Comparison of ENCODE assay signal across 34 cellular contexts in genomic region chr1:241139047-241139446, GRCh38.
"Had no signal": no experiment of that assay in that cellular context is flagged by ENCODE, and none has a peak within 500 bp of the region (broad histone marks: within the 10 kb centered on the region; RNA-seq: fewer than 3 reads in every experiment).

No MANE protein-coding gene starts in this region.

- H3K27ac ChIP-seq: ascending aorta, breast epithelium, cardiac muscle cell, coronary artery, esophagus squamous epithelium, foreskin keratinocyte, gastrocnemius medialis had no signal

- H3K27me3 Mint-ChIP-seq: activated CD4-positive, alpha-beta memory T cell treated with anti-CD3 and anti-CD28 coated beads, Interleukin-2, amount 10 ng/mL, durations not matched to agents 7 days and 5 days; activated CD4-positive, alpha-beta T cell treated with anti-CD3 and anti-CD28 coated beads for 36 hours; activated CD4-positive, alpha-beta T cell treated with anti-CD3 and anti-CD28 coated beads, Interleukin-2, amount 10 ng/mL, durations not matched to agents 24 days and 14 days; activated naive CD4-positive, alpha-beta T cell treated with anti-CD3 and anti-CD28 coated beads, Interleukin-2, amount 10 ng/mL, durations not matched to agents 7 days and 5 days; activated naive CD8-positive, alpha-beta T cell treated with anti-CD3 and anti-CD28 coated beads, Interleukin-2, amount 10 ng/mL, durations not matched to agents 7 days and 5 days; activated T-cell treated with anti-CD3 and anti-CD28 coated beads, Interleukin-2, amount 50 U/mL, for 24 hours; brain; dendritic cell treated with granulocyte-macrophage colony-stimulating factor and Interleukin-4, amounts not matched to agents 40 ng/mL and 50 ng/mL, for 4 days; T-helper 17 cell had no signal

- H3K4me3 Mint-ChIP-seq: activated CD4-positive, alpha-beta memory T cell treated with anti-CD3 and anti-CD28 coated beads, Interleukin-2, amount 10 ng/mL, durations not matched to agents 7 days and 5 days; activated CD4-positive, alpha-beta T cell treated with anti-CD3 and anti-CD28 coated beads for 36 hours; activated CD4-positive, alpha-beta T cell treated with anti-CD3 and anti-CD28 coated beads, Interleukin-2, amount 10 ng/mL, durations not matched to agents 24 days and 14 days; activated naive CD4-positive, alpha-beta T cell treated with anti-CD3 and anti-CD28 coated beads, Interleukin-2, amount 10 ng/mL, durations not matched to agents 7 days and 5 days; activated naive CD8-positive, alpha-beta T cell treated with anti-CD3 and anti-CD28 coated beads, Interleukin-2, amount 10 ng/mL, durations not matched to agents 7 days and 5 days; activated T-cell treated with anti-CD3 and anti-CD28 coated beads, Interleukin-2, amount 50 U/mL, for 24 hours; activated T-cell treated with anti-CD3 and anti-CD28 coated beads, Interleukin-2, amount 50 U/mL, for 72 hours; brain; dendritic cell treated with granulocyte-macrophage colony-stimulating factor and Interleukin-4, amounts not matched to agents 40 ng/mL and 50 ng/mL, for 4 days; endodermal cell; T-helper 17 cell; T-helper 2 cell treated with Interferon-gamma antibody and Interleukin-4, amounts not matched to agents 5 μg/mL and 100 μg/mL, for 36 hours had no signal

- H3K36me3 Mint-ChIP-seq: activated naive CD4-positive, alpha-beta T cell treated with anti-CD3 and anti-CD28 coated beads, Interleukin-2, amount 10 ng/mL, durations not matched to agents 7 days and 5 days; activated naive CD4-positive, alpha-beta T cell treated with anti-CD3 and anti-CD28 coated beads, Interleukin-2, amount 50 U/mL, for 72 hours; activated naive CD8-positive, alpha-beta T cell treated with anti-CD3 and anti-CD28 coated beads, Interleukin-2, amount 10 ng/mL, durations not matched to agents 7 days and 5 days; brain had no signal

- DNase-seq: activated CD4-positive, alpha-beta memory T cell treated with anti-CD3 and anti-CD28 coated beads, Interleukin-2, amount 10 ng/mL, durations not matched to agents 7 days and 5 days; activated CD4-positive, alpha-beta T cell treated with anti-CD3 and anti-CD28 coated beads for 36 hours; activated CD4-positive, alpha-beta T cell treated with anti-CD3 and anti-CD28 coated beads, Interleukin-2, amount 10 ng/mL, durations not matched to agents 24 days and 14 days; activated CD4-positive, alpha-beta T cell treated with anti-CD3 and anti-CD28 coated beads, Interleukin-2, amount 50 U/mL, for 4 hours; activated CD4-positive, CD25-positive, alpha-beta regulatory T cell; activated CD4-positive, CD25-positive, alpha-beta regulatory T cell treated with anti-CD3 and anti-CD28 coated beads, Interleukin-2, amount 50 U/mL, for 72 hours; activated CD8-positive, alpha-beta memory T cell treated with anti-CD3 and anti-CD28 coated beads, Interleukin-2, amount 50 U/mL, for 48 hours; activated gamma-delta T cell; activated naive CD4-positive, alpha-beta T cell; activated naive CD4-positive, alpha-beta T cell treated with anti-CD3 and anti-CD28 coated beads, Interleukin-2, amount 10 ng/mL, durations not matched to agents 7 days and 5 days; activated naive CD8-positive, alpha-beta T cell treated with anti-CD3 and anti-CD28 coated beads, Interleukin-2, amount 10 ng/mL, durations not matched to agents 7 days and 5 days; activated T-cell treated with anti-CD3 and anti-CD28 coated beads for 4 hours; activated T-cell treated with anti-CD3 and anti-CD28 coated beads, Interleukin-2, amount 50 U/mL, for 24 hours; activated T-cell treated with anti-CD3 and anti-CD28 coated beads, Interleukin-2, amount 50 U/mL, for 72 hours; central memory CD4-positive, alpha-beta T cell; cerebellar nuclear complex; dorsolateral prefrontal cortex; effector memory CD4-positive, alpha-beta T cell; endodermal cell; esophagus squamous epithelium; foreskin keratinocyte; gastrocnemius medialis; glutamatergic neuron; T-helper 1 cell; T-helper 17 cell; T1000 had no signal

- H3K9me3 Mint-ChIP-seq: activated CD4-positive, alpha-beta T cell treated with anti-CD3 and anti-CD28 coated beads, Interleukin-2, amount 10 ng/mL, durations not matched to agents 24 days and 14 days had no signal

- H3K4me1 ChIP-seq: ascending aorta, breast epithelium, esophagus squamous epithelium, foreskin keratinocyte, gastrocnemius medialis had no signal

- H3K4me3 ChIP-seq: ascending aorta, breast epithelium, cardiac muscle cell, coronary artery, dorsolateral prefrontal cortex, esophagus squamous epithelium, gastrocnemius medialis had no signal

- H3K36me3 ChIP-seq: ascending aorta, breast epithelium, cardiac muscle cell, esophagus squamous epithelium, gastrocnemius medialis had no signal

- H3K27ac Mint-ChIP-seq: activated CD4-positive, alpha-beta memory T cell treated with anti-CD3 and anti-CD28 coated beads, Interleukin-2, amount 10 ng/mL, durations not matched to agents 7 days and 5 days; activated CD4-positive, alpha-beta T cell treated with anti-CD3 and anti-CD28 coated beads for 36 hours; activated CD4-positive, alpha-beta T cell treated with anti-CD3 and anti-CD28 coated beads, Interleukin-2, amount 10 ng/mL, durations not matched to agents 24 days and 14 days; activated naive CD4-positive, alpha-beta T cell treated with anti-CD3 and anti-CD28 coated beads, Interleukin-2, amount 10 ng/mL, durations not matched to agents 7 days and 5 days; activated naive CD4-positive, alpha-beta T cell treated with anti-CD3 and anti-CD28 coated beads, Interleukin-2, amount 50 U/mL, for 72 hours; activated naive CD8-positive, alpha-beta T cell treated with anti-CD3 and anti-CD28 coated beads, Interleukin-2, amount 10 ng/mL, durations not matched to agents 7 days and 5 days; activated T-cell treated with anti-CD3 and anti-CD28 coated beads, Interleukin-2, amount 50 U/mL, for 24 hours; activated T-cell treated with anti-CD3 and anti-CD28 coated beads, Interleukin-2, amount 50 U/mL, for 72 hours; brain; dendritic cell treated with granulocyte-macrophage colony-stimulating factor and Interleukin-4, amounts not matched to agents 40 ng/mL and 50 ng/mL, for 4 days; endodermal cell; T-helper 17 cell; T-helper 2 cell treated with Interferon-gamma antibody and Interleukin-4, amounts not matched to agents 5 μg/mL and 100 μg/mL, for 36 hours had no signal

- H3K27me3 ChIP-seq: ascending aorta, breast epithelium, cardiac muscle cell, dorsolateral prefrontal cortex, esophagus squamous epithelium, foreskin keratinocyte, gastrocnemius medialis had no signal

- H3K9me3 ChIP-seq: ascending aorta, esophagus squamous epithelium, gastrocnemius medialis had no signal

- H3K4me1 Mint-ChIP-seq: activated CD4-positive, alpha-beta memory T cell treated with anti-CD3 and anti-CD28 coated beads, Interleukin-2, amount 10 ng/mL, durations not matched to agents 7 days and 5 days; activated CD4-positive, alpha-beta T cell treated with anti-CD3 and anti-CD28 coated beads for 36 hours; activated CD4-positive, alpha-beta T cell treated with anti-CD3 and anti-CD28 coated beads, Interleukin-2, amount 10 ng/mL, durations not matched to agents 24 days and 14 days; activated naive CD4-positive, alpha-beta T cell treated with anti-CD3 and anti-CD28 coated beads, Interleukin-2, amount 10 ng/mL, durations not matched to agents 7 days and 5 days; activated naive CD8-positive, alpha-beta T cell treated with anti-CD3 and anti-CD28 coated beads, Interleukin-2, amount 10 ng/mL, durations not matched to agents 7 days and 5 days; brain; endodermal cell; T-helper 17 cell had no signal
